In the genomic region with DNA sequence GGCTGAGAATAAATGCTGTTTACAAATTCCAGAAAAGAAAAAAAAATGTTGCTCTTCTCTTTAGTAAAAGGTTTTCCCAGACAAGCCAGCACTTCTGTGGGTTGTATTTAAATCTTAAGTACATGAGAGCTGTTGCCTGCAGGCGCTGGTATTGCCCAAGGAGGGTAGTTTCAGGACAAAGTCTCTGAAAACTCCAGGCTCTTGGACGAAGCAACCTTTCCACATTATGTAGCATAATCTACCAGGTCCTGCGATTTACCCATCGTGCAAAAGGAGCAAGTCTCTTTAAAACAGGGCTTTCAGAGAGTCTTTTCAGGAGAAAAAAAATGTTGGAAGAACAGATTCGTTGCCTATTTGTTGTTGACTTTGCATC, we compare ENCODE assay signal across 9 cellular contexts.
DNase-seq lines count a peak whose midpoint lies in the region; ATAC-seq and TF ChIP-seq lines count a peak whose summit lies in the region.
"Had no signal": no experiment of that assay in that cellular context is flagged by ENCODE, and none has a peak within 500 bp of the region (broad histone marks: within the 10 kb centered on the region; RNA-seq: fewer than 3 reads in every experiment).

No MANE protein-coding gene starts in this region.

- peaks cover 4% of the 10 kb centered on the region for H3K36me3 Mint-ChIP-seq in neural crest cell (ENCODE audit: low read depth)
- H3K36me3 Mint-ChIP-seq: IgD-negative memory B cell had no signal

- no peak overlapping the region for H3K27ac Mint-ChIP-seq in neural crest cell (ENCODE audit: unreplicated experiment)
- H3K27ac Mint-ChIP-seq: IgD-negative memory B cell had no signal

- H3K36me3 ChIP-seq in tibial nerve = no peaks in the 10 kb centered on the region

- peaks cover 17% of the 10 kb centered on the region for H3K27me3 Mint-ChIP-seq in neural crest cell (ENCODE audit: low read depth)

- ATAC-seq in GM18868 (IDR thresholded peaks at IDR 0.05; ENCODE audit: unreplicated experiment) (peak; percentile 20), HG02763 (IDR thresholded peaks at IDR 0.05; ENCODE audit: unreplicated experiment) (peak; percentile 10)

- peaks cover 0 to 12% (median 0%) of the 10 kb centered on the region in 4 donors for H3K4me1 ChIP-seq in tibial nerve

- DNase-seq in astrocyte of the spinal cord (ENCODE audit: low read depth, low spot score) = no peak
- no peak for DNase-seq in neural crest cell (ENCODE audit: low read depth, low spot score)
- no peak for DNase-seq in kidney tubule cell (ENCODE audit: low spot score)
- no peak for DNase-seq in NCI-H2196 treated with DMSO at 0.1 percent for 48 hours (lab: John Stamatoyannopoulos, UW; ENCODE audit: unreplicated experiment)
- no peak for DNase-seq in tibial nerve (ENCODE audit: low spot score in 2 of 2)
- DNase-seq in NCI-H1417 (lab: John Stamatoyannopoulos, UW) = no peak

- H3K4me3 ChIP-seq in astrocyte of the spinal cord (ENCODE audit: low read depth, low read length) (peak overlapping the region; percentile 42), tibial nerve (no peak overlapping the region)

- H3K9me3 Mint-ChIP-seq in neural crest cell = peaks cover 2% of the 10 kb centered on the region

- H3K9me3 ChIP-seq in tibial nerve = peaks cover 0 to 2% (median 0%) of the 10 kb centered on the region in 4 donors

- in situ Hi-C loops in astrocyte of the spinal cord (cut with HindIII; ENCODE audit: low sequenced_read_pairs) = no loop called here

- H3K4me1 Mint-ChIP-seq in neural crest cell = peaks cover 4% of the 10 kb centered on the region

- TF ChIP-seq POLR2A in tibial nerve (IDR thresholded peaks at IDR 0.05) = no peak

- no peak overlapping the region for H3K27ac ChIP-seq in tibial nerve

- TF ChIP-seq EP300 in tibial nerve (IDR thresholded peaks at IDR 0.05) = no peak

- peak overlapping the region; percentile 97 for H3K4me3 Mint-ChIP-seq in neural crest cell

- peaks cover 0 to 4% of the 10 kb centered on the region in 2 donors for H3K27me3 ChIP-seq in tibial nerve

- TF ChIP-seq CTCF in astrocyte of the spinal cord (IDR thresholded peaks at IDR 0.05; ENCODE audit: low read depth, low read length) (no peak), neural crest cell (conservative IDR thresholded peaks at IDR 0.05) (peak; percentile 37), tibial nerve (IDR thresholded peaks at IDR 0.05) (no peak)

- WGBS in tibial nerve, 2 donors = 53 to 54% methylated on average over 5 of the region's 5 CpGs
